In genomic region chr3:194854290-194855024, GRCh38 we compare ENCODE assay signal across 14 cellular contexts.
DNase-seq lines count a peak whose midpoint lies in the region; ATAC-seq and TF ChIP-seq lines count a peak whose summit lies in the region.
"Had no signal": no experiment of that assay in that cellular context is flagged by ENCODE, and none has a peak within 500 bp of the region (broad histone marks: within the 10 kb centered on the region; RNA-seq: fewer than 3 reads in every experiment).

No MANE protein-coding gene starts in this region.

- peak overlapping the region in 3 of 4 donors; percentile 18 to 80 (median 77) for H3K27ac ChIP-seq in gastrocnemius medialis

- peak overlapping the region; percentile 27; the same call in 1 of the 2 replicates for H2AFZ ChIP-seq in Loucy (ENCODE audit: low read length)

- peak overlapping the region in 1 of 2 donors; percentile 56 for H3K4me3 Mint-ChIP-seq in CD14-positive monocyte

- intact Hi-C loops in CD14-positive monocyte (cut with micrococcal nuclease) (loop anchor here in 1 of 2 donors (10.0 kb wide), 1 partner anchor 170 kb away; the partner anchor contains the start of gene FAM43A), gastrocnemius medialis (cut with DNase I; ENCODE audit: low total_unique reads) (loop anchor here (2.0 kb wide), 1 partner anchor 30 kb away; no protein-coding TSS in a partner anchor)

- TF ChIP-seq CTCF in CD14-positive monocyte (IDR thresholded peaks at IDR 0.05), result no peak
- no peak for TF ChIP-seq CTCF in Loucy (conservative IDR thresholded peaks at IDR 0.05; ENCODE audit: low read length)
- no peak for TF ChIP-seq CTCF in gastrocnemius medialis (IDR thresholded peaks at IDR 0.05 in 4 of 5, conservative IDR thresholded peaks at IDR 0.05 in 1 of 5)

- no peaks in the 10 kb centered on the region for H3F3A ChIP-seq in Loucy (ENCODE audit: low read depth)

- no peaks in the 10 kb centered on the region for H4K20me1 ChIP-seq in Loucy (ENCODE audit: insufficient read depth, low read length, poor library complexity, severe bottlenecking)

- no peaks in the 10 kb centered on the region for H3K79me2 ChIP-seq in Loucy (ENCODE audit: insufficient read depth, low read length)

- H3K4me3 ChIP-seq in Loucy (ENCODE audit: low read length, poor library complexity, severe bottlenecking) (no peak overlapping the region), gastrocnemius medialis (no peak overlapping the region)

- H3K27me3 Mint-ChIP-seq in CD14-positive monocyte (ENCODE audit: low read depth in 3 of 3), result peaks cover 0 to 5% (median 3%) of the 10 kb centered on the region in 3 donors

- TF ChIP-seq POLR2A in gastrocnemius medialis (IDR thresholded peaks at IDR 0.05), result no peak

- ATAC-seq in gastrocnemius medialis, result no peak

- H3K27ac Mint-ChIP-seq in CD14-positive monocyte, result peak overlapping the region in 5 of 7 donors; percentile 33 to 72 (median 65)

- H3K9me3 ChIP-seq in Loucy (ENCODE audit: insufficient read depth, low read depth, low read length) (no peaks in the 10 kb centered on the region), gastrocnemius medialis (no peaks in the 10 kb centered on the region)

- no peaks in the 10 kb centered on the region for H3K4me1 ChIP-seq in Loucy (ENCODE audit: insufficient read depth, low read length, poor library complexity, severe bottlenecking)
- H3K4me1 ChIP-seq in gastrocnemius medialis, result peaks cover 22 to 39% of the 10 kb centered on the region in 2 donors

- H3K9ac ChIP-seq in Loucy (ENCODE audit: low read depth, low read length, poor library complexity, severe bottlenecking), result no peak overlapping the region

- in situ Hi-C loops in gastrocnemius medialis (cut with MboI; ENCODE audit: low sequenced_read_pairs in 4 of 4), result loop anchor here in 1 of 4 donors (10.0 kb wide), 1 partner anchor 170 kb away; the partner anchor contains the start of gene FAM43A

- no peak overlapping the region for H3K4me2 ChIP-seq in Loucy (ENCODE audit: low read depth, low read length, poor library complexity, severe bottlenecking)

- H3K36me3 Mint-ChIP-seq in CD14-positive monocyte, result no peaks in the 10 kb centered on the region

- DNase-seq in CD14-positive monocyte (ENCODE audit: low spot score) (no peak), fibroblast of the conjunctiva (ENCODE audit: low read depth) (peak; percentile 12), gastrocnemius medialis (no peak), NCI-H748 treated with DMSO at 0.1 percent for 48 hours (lab: John Stamatoyannopoulos, UW) (no peak), COR-L47 (lab: John Stamatoyannopoulos, UW) (no peak)
- no peak for DNase-seq in activated T-cell treated with anti-CD3 and anti-CD28 coated beads, Interleukin-2, amount 50 U/mL, for 48 hours
- DNase-seq: DMS153, EL, GOT3, NCI-H1092, NCI-H1694 treated with DMSO at 0.1 percent for 48 hours, NCI-H446, SIG-M5 had no signal

- H3K27me3 ChIP-seq in Loucy (ENCODE audit: insufficient read depth, low read length, poor library complexity, severe bottlenecking), result no peaks in the 10 kb centered on the region
- H3K27me3 ChIP-seq in gastrocnemius medialis, result no peaks in the 10 kb centered on the region

- peaks cover 0 to 2% (median 0%) of the 10 kb centered on the region in 7 donors for H3K9me3 Mint-ChIP-seq in CD14-positive monocyte

- no peaks in the 10 kb centered on the region for H3K36me3 ChIP-seq in Loucy (ENCODE audit: insufficient read depth, low read length)
- no peaks in the 10 kb centered on the region for H3K36me3 ChIP-seq in gastrocnemius medialis

- no peaks in the 10 kb centered on the region for H3K9me2 ChIP-seq in Loucy (replicated peaks; ENCODE audit: low read depth, low read length)

- H3K4me1 Mint-ChIP-seq in CD14-positive monocyte, result peaks cover 21% of the 10 kb centered on the region
